8 cellular contexts compared by ENCODE assay signal in genomic region chr15:99702895-99703602, GRCh38. TPM values are rescaled to one million over a fixed set of nuclear protein-coding genes. Genes with fewer than 3 reads are reported as not detected.
A peak's percentile ranks its signal among the peaks of the same experiment; 100 is the strongest.
DNase-seq lines count a peak whose midpoint lies in the region; ATAC-seq and TF ChIP-seq lines count a peak whose summit lies in the region.

No MANE protein-coding gene starts in this region.

- no peak overlapping the region for H3K4me3 ChIP-seq in BLaER1 treated with 17β-estradiol and CSF1 and Interleukin-3, amounts not matched to agents 10 nM and 100 nM
- no peak overlapping the region; the same call in 1 of the 2 replicates for H3K4me3 ChIP-seq in HUES48 (ENCODE audit: low read depth, low read length)
- no peak overlapping the region for H3K4me3 ChIP-seq in muscle layer of duodenum (ENCODE audit: low read depth in 1 of 2, low read length in 2 of 2)

- H3K27ac Mint-ChIP-seq in chondrocyte (ENCODE audit: unreplicated experiment) = peak overlapping the region; percentile 95

- no peaks in the 10 kb centered on the region for H3K27me3 ChIP-seq in BLaER1 treated with 17β-estradiol and CSF1 and Interleukin-3, amounts not matched to agents 10 nM and 100 nM
- no peaks in the 10 kb centered on the region for H3K27me3 ChIP-seq in HUES48 (ENCODE audit: control insufficient read depth, insufficient read depth, low read length)
- no peaks in the 10 kb centered on the region for H3K27me3 ChIP-seq in muscle layer of duodenum (ENCODE audit: low read depth, low read length)

- H3K36me3 ChIP-seq in BLaER1 treated with 17β-estradiol and CSF1 and Interleukin-3, amounts not matched to agents 10 nM and 100 nM = peaks cover 10 to 46% (median 29%) of the 10 kb centered on the region in 11 experiments; a peak in 20 of 22 replicates
- H3K36me3 ChIP-seq in HUES48 (ENCODE audit: control insufficient read depth, insufficient read depth, low read length) (peaks cover 8% of the 10 kb centered on the region), muscle layer of duodenum (ENCODE audit: control insufficient read depth in 1 of 2, insufficient read depth in 2 of 2, low read length in 2 of 2) (peaks cover 0 to 4% of the 10 kb centered on the region in 2 donors)

- H3K9me3 ChIP-seq in BLaER1 treated with 17β-estradiol and CSF1 and Interleukin-3, amounts not matched to agents 10 nM and 100 nM (replicated peaks in 1 of 11) = no peaks in the 10 kb centered on the region
- H3K9me3 ChIP-seq in HUES48 (ENCODE audit: control insufficient read depth, insufficient read depth, low read length) = no peaks in the 10 kb centered on the region
- no peaks in the 10 kb centered on the region for H3K9me3 ChIP-seq in muscle layer of duodenum (ENCODE audit: control insufficient read depth in 1 of 2, low read length in 2 of 2)

- H3K4me1 Mint-ChIP-seq in chondrocyte (ENCODE audit: low read depth) = peaks cover 72% of the 10 kb centered on the region

- H3K27ac ChIP-seq in BLaER1 treated with 17β-estradiol and CSF1 and Interleukin-3, amounts not matched to agents 10 nM and 100 nM = peak overlapping the region; percentile 27 to 81 (median 64); a peak in 21 of 22 replicates
- H3K27ac ChIP-seq in HUES48 (ENCODE audit: low read depth, low read length) = peak overlapping the region; percentile 75
- H3K27ac ChIP-seq in muscle layer of duodenum (ENCODE audit: low read length) = peak overlapping the region; percentile 90

- peaks cover 49 to 72% (median 60%) of the 10 kb centered on the region in 10 experiments for H3K4me1 ChIP-seq in BLaER1 treated with 17β-estradiol and CSF1 and Interleukin-3, amounts not matched to agents 10 nM and 100 nM
- H3K4me1 ChIP-seq in HUES48 (ENCODE audit: control insufficient read depth, insufficient read depth, low read length) = peaks cover 16% of the 10 kb centered on the region
- H3K4me1 ChIP-seq in muscle layer of duodenum (ENCODE audit: control insufficient read depth in 1 of 2, insufficient read depth in 2 of 2, low read length in 2 of 2) = peaks cover 6 to 9% of the 10 kb centered on the region in 2 donors

- peak overlapping the region; percentile 2 to 69 (median 56); a peak in 17 of 22 replicates for H3K9ac ChIP-seq in BLaER1 treated with 17β-estradiol and CSF1 and Interleukin-3, amounts not matched to agents 10 nM and 100 nM
- peak overlapping the region; percentile 58; the same call in 1 of the 2 replicates for H3K9ac ChIP-seq in HUES48 (ENCODE audit: low read depth, low read length)

- peak overlapping the region; percentile 45 to 80 (median 60); a peak in 20 of 22 replicates for H3K4me2 ChIP-seq in BLaER1 treated with 17β-estradiol and CSF1 and Interleukin-3, amounts not matched to agents 10 nM and 100 nM

- H3K36me3 Mint-ChIP-seq in chondrocyte (ENCODE audit: low read depth) = peaks cover 8% of the 10 kb centered on the region

- no peak for TF ChIP-seq CTCF in chondrocyte (IDR thresholded peaks at IDR 0.05)

- H3K4me3 Mint-ChIP-seq in chondrocyte (ENCODE audit: unreplicated experiment) = no peak overlapping the region

- H4K20me1 ChIP-seq in BLaER1 treated with 17β-estradiol and CSF1 and Interleukin-3, amounts not matched to agents 10 nM and 100 nM = peaks cover 0 to 26% (median 5%) of the 10 kb centered on the region in 11 experiments; a peak in 7 of 22 replicates

- no peak for ATAC-seq in GM19035 (IDR thresholded peaks at IDR 0.05; ENCODE audit: unreplicated experiment)
- no peak for ATAC-seq in GM19463 (IDR thresholded peaks at IDR 0.05; ENCODE audit: unreplicated experiment)

- H3K27me3 Mint-ChIP-seq in chondrocyte (ENCODE audit: low read depth) = no peaks in the 10 kb centered on the region

- DNase-seq in chondrocyte (ENCODE audit: low spot score) (no peak), NCI-H146 treated with DMSO at 0.1 percent for 48 hours (lab: John Stamatoyannopoulos, UW; ENCODE audit: unreplicated experiment) (no peak)
- DNase-seq in stimulated activated CD4-positive, alpha-beta T cell treated with anti-CD3 and anti-CD28 coated beads, Interleukin-1b, Interleukin-23, amount 100 ng/mL, for 48 hours = no peak

- H3K9me3 Mint-ChIP-seq in chondrocyte (ENCODE audit: low read depth) = no peaks in the 10 kb centered on the region

RNA-seq across cellular contexts. Expression of gene LYSMD4, which starts 30.2 kb away (rescaled TPM):
- 13.1 to 17.1 TPM (median 13.2 TPM) in 3 replicates for total RNA-seq in chondrocyte
